8 cellular contexts compared by ENCODE assay signal in the genomic region with DNA sequence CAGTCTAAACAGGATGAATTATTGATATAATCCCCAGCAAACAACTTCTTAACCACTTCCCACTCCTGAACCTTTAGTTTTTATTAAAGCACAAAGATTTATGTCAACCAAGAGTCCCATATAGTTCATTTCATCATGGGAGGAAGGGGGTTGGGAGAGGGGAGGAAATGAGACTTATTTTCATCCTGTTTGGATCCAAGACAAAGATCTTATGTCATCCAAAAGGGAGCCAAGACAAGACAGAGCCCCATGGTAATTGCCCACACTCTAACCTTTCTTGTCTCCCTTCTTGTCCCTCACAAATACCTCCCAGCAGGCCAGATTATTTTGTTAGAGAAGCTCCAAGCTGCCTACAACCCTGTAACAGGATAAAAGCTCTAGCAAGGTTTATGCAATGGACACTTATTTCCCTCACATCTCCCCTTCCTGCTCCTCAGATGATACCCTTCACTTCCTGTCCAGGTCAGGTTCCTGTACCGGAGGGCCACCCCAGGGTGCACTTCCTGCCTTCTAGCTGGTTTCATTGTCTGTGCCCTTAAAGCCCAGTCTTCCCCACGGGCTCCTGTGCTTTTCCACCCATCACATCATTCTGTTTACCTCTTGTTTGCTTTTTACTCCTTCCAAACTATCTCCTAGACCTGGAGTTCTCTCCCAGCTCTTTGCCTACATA.
DNase-seq lines count a peak whose midpoint lies in the region; ATAC-seq and TF ChIP-seq lines count a peak whose summit lies in the region.

No MANE protein-coding gene starts in this region.

- H4K20me1 ChIP-seq in SU-DHL-6 (ENCODE audit: low read depth, low read length): no peaks in the 10 kb centered on the region

- no peak overlapping the region for H3K4me2 ChIP-seq in SU-DHL-6 (ENCODE audit: low read depth, low read length, poor library complexity, severe bottlenecking)

- peak overlapping the region; percentile 43 for H2AFZ ChIP-seq in SU-DHL-6 (ENCODE audit: low read depth, low read length, severe bottlenecking)

- no peaks in the 10 kb centered on the region for H3K9me2 ChIP-seq in SU-DHL-6 (replicated peaks; ENCODE audit: insufficient read depth, low read length)

- intact Hi-C loops in left ventricle myocardium inferior (cut with micrococcal nuclease): loop anchor here (10.0 kb wide), 3 partner anchors 51 to 349 kb away; a partner anchor contains a TSS
- intact Hi-C loops in Right ventricle myocardium superior (cut with DNase I): no loop called here
- intact Hi-C loops in left colon (cut with DNase I, micrococcal nuclease): no loop called here

- peak overlapping the region; percentile 41 to 57 for H3K4me3 Mint-ChIP-seq in stimulated activated naive CD8-positive, alpha-beta T cell treated with anti-CD3 and anti-CD28 coated beads, Interleukin-15, amount 100 ng/mL, for 72 hours

- H3K9me3 ChIP-seq in left ventricle myocardium inferior (replicated peaks): no peaks in the 10 kb centered on the region
- H3K9me3 ChIP-seq in SU-DHL-6 (ENCODE audit: insufficient read depth, low read length): no peaks in the 10 kb centered on the region

- TF ChIP-seq CTCF in left ventricle myocardium inferior (IDR thresholded peaks at IDR 0.05; ENCODE audit: borderline replicate concordance): no peak
- no peak for TF ChIP-seq CTCF in SU-DHL-6 (IDR thresholded peaks at IDR 0.05; ENCODE audit: insufficient read depth, low read length, poor library complexity, severe bottlenecking)
- no peak for TF ChIP-seq CTCF in fibroblast of pulmonary artery (IDR thresholded peaks at IDR 0.05; ENCODE audit: low read length, missing control alignments)

- H3K27me3 ChIP-seq in left ventricle myocardium inferior (ENCODE audit: low read depth) (no peaks in the 10 kb centered on the region), SU-DHL-6 (ENCODE audit: low read length) (no peaks in the 10 kb centered on the region)

- peaks cover 45% of the 10 kb centered on the region for H3K4me1 ChIP-seq in left ventricle myocardium inferior

- H3F3A ChIP-seq in SU-DHL-6 (ENCODE audit: insufficient read depth): no peaks in the 10 kb centered on the region

- DNase-seq in left ventricle myocardium inferior: no peak
- DNase-seq in Right ventricle myocardium superior: no peak
- peak; percentile 49 for DNase-seq in fibroblast of pulmonary artery (ENCODE audit: low read depth)
- DNase-seq in stimulated activated naive CD8-positive, alpha-beta T cell treated with anti-CD3 and anti-CD28 coated beads, Interleukin-15, amount 100 ng/mL, for 72 hours: peak in 1 of 2 donors; percentile 42
- DNase-seq in left colon: no peak
- DNase-seq in NCI-H1105 treated with DMSO at 0.1 percent for 48 hours (lab: John Stamatoyannopoulos, UW): no peak
- DNase-seq in NCI-H2196 treated with DMSO at 0.1 percent for 48 hours (lab: John Stamatoyannopoulos, UW; ENCODE audit: unreplicated experiment): no peak

- H3K27me3 Mint-ChIP-seq in stimulated activated naive CD8-positive, alpha-beta T cell treated with anti-CD3 and anti-CD28 coated beads, Interleukin-15, amount 100 ng/mL, for 72 hours: no peaks in the 10 kb centered on the region

- H3K4me1 Mint-ChIP-seq in stimulated activated naive CD8-positive, alpha-beta T cell treated with anti-CD3 and anti-CD28 coated beads, Interleukin-15, amount 100 ng/mL, for 72 hours: peaks cover 60% of the 10 kb centered on the region

- H3K79me2 ChIP-seq in SU-DHL-6 (ENCODE audit: insufficient read depth, low read length): no peaks in the 10 kb centered on the region

- no peak overlapping the region for H3K9ac ChIP-seq in SU-DHL-6 (ENCODE audit: low read length)

- ATAC-seq in Right ventricle myocardium superior (ENCODE audit: poor library complexity): no peak
- no peak for ATAC-seq in stimulated activated naive CD8-positive, alpha-beta T cell treated with anti-CD3 and anti-CD28 coated beads, Interleukin-15, amount 100 ng/mL, for 72 hours
- no peak for ATAC-seq in left colon

- H3K27ac ChIP-seq in left ventricle myocardium inferior (replicated peaks): peak overlapping the region; percentile 72
- H3K27ac ChIP-seq in SU-DHL-6 (ENCODE audit: low read depth, low read length): no peak overlapping the region

- H3K4me3 ChIP-seq in left ventricle myocardium inferior: no peak overlapping the region
- H3K4me3 ChIP-seq in SU-DHL-6 (ENCODE audit: insufficient read depth, low read length, poor library complexity, severe bottlenecking): no peak overlapping the region
- no peak overlapping the region for H3K4me3 ChIP-seq in fibroblast of pulmonary artery (replicated peaks; ENCODE audit: low read depth, low read length)

- H3K36me3 ChIP-seq in left ventricle myocardium inferior (no peaks in the 10 kb centered on the region), SU-DHL-6 (ENCODE audit: low read length) (no peaks in the 10 kb centered on the region)

- peak overlapping the region; percentile 16 to 95 for H3K27ac Mint-ChIP-seq in stimulated activated naive CD8-positive, alpha-beta T cell treated with anti-CD3 and anti-CD28 coated beads, Interleukin-15, amount 100 ng/mL, for 72 hours

- H3K9me3 Mint-ChIP-seq in stimulated activated naive CD8-positive, alpha-beta T cell treated with anti-CD3 and anti-CD28 coated beads, Interleukin-15, amount 100 ng/mL, for 72 hours: peaks cover 14 to 19% of the 10 kb centered on the region in 2 donors
